8 cellular contexts compared by ENCODE assay signal in the genomic region with DNA sequence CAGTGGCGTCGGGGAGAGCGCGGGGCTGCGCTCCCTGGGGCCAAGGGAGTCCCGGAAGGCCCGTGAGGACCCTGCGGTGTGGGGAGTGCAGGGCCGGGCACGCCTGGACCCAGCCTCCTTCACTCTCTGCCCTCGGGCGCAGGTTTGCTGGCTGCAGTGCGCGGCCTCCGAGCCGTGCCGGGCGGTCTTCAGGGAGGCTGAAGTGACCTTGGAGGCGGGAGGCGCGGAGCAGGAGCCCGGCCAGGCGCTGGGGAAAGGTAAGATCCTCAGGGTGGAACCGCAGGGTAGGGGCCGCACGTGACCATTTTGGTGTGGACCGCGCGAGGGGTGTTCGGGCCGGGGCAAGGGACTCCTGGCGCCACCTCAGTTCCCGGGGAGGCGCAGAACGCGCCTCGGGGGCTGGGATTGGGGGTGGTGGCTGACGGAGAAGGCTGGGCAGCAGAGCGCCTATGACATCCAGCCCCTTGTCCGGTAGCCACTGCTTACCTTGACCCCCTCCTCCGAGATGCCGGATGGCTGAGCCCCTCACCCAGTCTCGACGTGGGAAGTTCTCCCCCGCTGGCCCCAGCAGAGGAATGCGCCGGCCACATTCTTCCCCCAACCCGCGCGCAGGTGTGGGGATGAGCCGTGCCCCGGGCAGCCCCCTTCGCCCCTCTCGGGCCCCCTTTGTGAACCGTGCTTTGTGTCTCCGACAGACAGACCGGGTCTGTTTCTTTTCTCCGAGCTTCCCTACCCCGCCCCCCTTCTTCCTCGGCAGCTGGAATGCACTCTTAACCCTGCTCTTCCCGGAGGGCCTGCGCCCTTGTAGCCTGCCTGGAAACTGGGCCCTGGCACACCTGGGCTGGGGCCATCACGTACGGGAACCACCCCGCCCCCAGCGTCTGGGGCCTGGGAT. TPM values are rescaled to one million over a fixed set of nuclear protein-coding genes. Genes with fewer than 3 reads are reported as not detected.
DNase-seq lines count a peak whose midpoint lies in the region; ATAC-seq, FAIRE-seq and TF ChIP-seq lines count a peak whose summit lies in the region.

No MANE protein-coding gene starts in this region.

- DNase-seq in naive thymus-derived CD8-positive, alpha-beta T cell = no peak
- DNase-seq in psoas muscle = no peak
- no peak for DNase-seq in head of caudate nucleus
- no peak for DNase-seq in right atrium auricular region (ENCODE audit: low spot score)
- no peak for DNase-seq in GM12892 (ENCODE audit: insufficient read length)

- intact Hi-C loops in psoas muscle (cut with DNase I) = no loop called here
- intact Hi-C loops in head of caudate nucleus (cut with DNase I) = no loop called here

- peak overlapping the region; percentile 65 for H3K4me3 ChIP-seq in BLaER1
- H3K4me3 ChIP-seq in HUES64 (ENCODE audit: low read length) = peak overlapping the region; percentile 82
- H3K4me3 ChIP-seq in duodenal mucosa (ENCODE audit: low read depth in 1 of 2, low read length in 2 of 2) = peak overlapping the region; percentile 62 to 68
- H3K4me3 ChIP-seq in psoas muscle = no peak overlapping the region
- peak overlapping the region in 1 of 2 donors; percentile 27 for H3K4me3 ChIP-seq in right atrium auricular region

- ATAC-seq in naive thymus-derived CD8-positive, alpha-beta T cell = peak; percentile 30 to 49
- ATAC-seq in psoas muscle = no peak

- H3K4me1 ChIP-seq in BLaER1 = peaks cover 51% of the 10 kb centered on the region
- H3K4me1 ChIP-seq in HUES64 (ENCODE audit: insufficient read depth, low read length) = peaks cover 25% of the 10 kb centered on the region
- H3K4me1 ChIP-seq in duodenal mucosa (ENCODE audit: control insufficient read depth in 1 of 2, insufficient read depth in 2 of 2, low read length in 2 of 2) = peaks cover 0 to 18% of the 10 kb centered on the region in 2 donors
- peaks cover 10% of the 10 kb centered on the region for H3K4me1 ChIP-seq in psoas muscle
- H3K4me1 ChIP-seq in right atrium auricular region = peaks cover 0 to 26% of the 10 kb centered on the region in 2 donors

- H3K27ac ChIP-seq in BLaER1 (no peak overlapping the region), HUES64 (ENCODE audit: low read depth, low read length) (peak overlapping the region; percentile 82), duodenal mucosa (ENCODE audit: low read depth, low read length) (no peak overlapping the region), psoas muscle (no peak overlapping the region), right atrium auricular region (no peak overlapping the region)

- no peak for TF ChIP-seq POLR2A in GM12892 (IDR thresholded peaks at IDR 0.05; ENCODE audit: low read depth, low read length)

- H3K4me1 Mint-ChIP-seq in naive thymus-derived CD8-positive, alpha-beta T cell = peaks cover 2 to 25% (median 15%) of the 10 kb centered on the region in 4 donors

- H3K4me3 Mint-ChIP-seq in naive thymus-derived CD8-positive, alpha-beta T cell = peak overlapping the region in 8 of 10 donors; percentile 4 to 67 (median 50)

- H3K9me3 ChIP-seq in BLaER1 (no peaks in the 10 kb centered on the region; the same call in 1 of the 2 replicates), HUES64 (ENCODE audit: insufficient read depth, low read depth, low read length) (no peaks in the 10 kb centered on the region), duodenal mucosa (ENCODE audit: control insufficient read depth in 1 of 2, low read length in 2 of 2) (no peaks in the 10 kb centered on the region), psoas muscle (no peaks in the 10 kb centered on the region), right atrium auricular region (no peaks in the 10 kb centered on the region)

- H3K27ac Mint-ChIP-seq in naive thymus-derived CD8-positive, alpha-beta T cell = no peak overlapping the region

- H3K9ac ChIP-seq in BLaER1 = peak overlapping the region; percentile 46; the same call in 1 of the 2 replicates
- H3K9ac ChIP-seq in HUES64 (ENCODE audit: low read depth, low read length) = peak overlapping the region; percentile 87
- H3K9ac ChIP-seq in duodenal mucosa (ENCODE audit: low read depth in 1 of 2, low read length in 2 of 2) = no peak overlapping the region

- WGBS in HUES64 = under 1% methylated on average over 66 of the region's 66 CpGs
- WGBS in psoas muscle, 3 donors = 1 to 2% (median 2%) methylated on average over 54 to 66 of the region's 66 CpGs

- peaks cover 26 to 83% (median 52%) of the 10 kb centered on the region in 5 donors for H3K27me3 Mint-ChIP-seq in naive thymus-derived CD8-positive, alpha-beta T cell

- H3K4me2 ChIP-seq in BLaER1 = peak overlapping the region; percentile 100

- TF ChIP-seq CTCF in psoas muscle (IDR thresholded peaks at IDR 0.05) (no peak), right atrium auricular region (IDR thresholded peaks at IDR 0.05) (no peak)

- peaks cover 0 to 4% (median 0%) of the 10 kb centered on the region in 9 donors for H3K9me3 Mint-ChIP-seq in naive thymus-derived CD8-positive, alpha-beta T cell

- POLR2A ChIA-PET in naive thymus-derived CD8-positive, alpha-beta T cell (lab: Charles Lee) = no interaction called here

- peaks cover 42% of the 10 kb centered on the region for H4K20me1 ChIP-seq in BLaER1

- H3K36me3 Mint-ChIP-seq in naive thymus-derived CD8-positive, alpha-beta T cell = peaks cover 0 to 4% (median 4%) of the 10 kb centered on the region in 3 donors

- no peak for FAIRE-seq in GM12892 (lab: Jason Lieb, UNC)

- H3K27me3 ChIP-seq in BLaER1 = peaks cover 82% of the 10 kb centered on the region
- peaks cover 25% of the 10 kb centered on the region for H3K27me3 ChIP-seq in HUES64 (ENCODE audit: insufficient read depth, low read length)
- H3K27me3 ChIP-seq in duodenal mucosa (ENCODE audit: control insufficient read depth in 1 of 2, insufficient read depth in 2 of 2, low read length in 2 of 2) = peaks cover 49 to 50% of the 10 kb centered on the region in 2 donors
- peaks cover 4 to 70% (median 29%) of the 10 kb centered on the region in 3 donors for H3K27me3 ChIP-seq in psoas muscle (ENCODE audit: insufficient read depth in 3 of 3, low read length in 2 of 3)
- H3K27me3 ChIP-seq in right atrium auricular region = peaks cover 17 to 24% of the 10 kb centered on the region in 2 donors

- H3K36me3 ChIP-seq in BLaER1 (no peaks in the 10 kb centered on the region), HUES64 (ENCODE audit: insufficient read depth, low read length) (peaks cover 9% of the 10 kb centered on the region; the same call in 1 of the 2 replicates), duodenal mucosa (ENCODE audit: control insufficient read depth in 1 of 2, insufficient read depth in 2 of 2, low read length in 2 of 2) (no peaks in the 10 kb centered on the region), psoas muscle (ENCODE audit: insufficient read depth in 1 of 2, low read depth in 1 of 2) (no peaks in the 10 kb centered on the region), right atrium auricular region (no peaks in the 10 kb centered on the region)

RNA-seq across cellular contexts. Expression of a gene that starts 0.6 kb away (rescaled TPM):
- 41.7 TPM for polyA plus RNA-seq in HUES64 (2013, experiment 1 of 2)
- 47.7 TPM for polyA plus RNA-seq in HUES64 (2013, experiment 2 of 2)
- under 1 TPM; 0.29 to 0.60 TPM for total RNA-seq in naive thymus-derived CD8-positive, alpha-beta T cell
- not detected for polyA plus RNA-seq in naive thymus-derived CD8-positive, alpha-beta T cell
- not detected for total RNA-seq in psoas muscle
- polyA plus RNA-seq in psoas muscle = under 1 TPM in 2 of 3 donors, not detected in 1; 0.05 to 0.21 TPM
- total RNA-seq in right atrium auricular region = 1 to 10 TPM; 1.7 to 3.5 TPM
- polyA plus RNA-seq in GM12892 (2012; ENCODE audit: missing spikeins) = not detected

Comparison
In these comparisons a context has a peak if more than half of its experiments do, and no peak if none do; other contexts are left out.
1. H3K9ac ChIP-seq: peak in BLaER1 (single experiment) and HUES64 (single experiment); none in duodenal mucosa (0 of 2).
2. ATAC-seq: peak in naive thymus-derived CD8-positive, alpha-beta T cell (2 of 2); none in psoas muscle (0 of 4).